35 cellular contexts compared by ENCODE assay signal in genomic region chr13:78215458-78215857, GRCh38.
DNase-seq lines count a peak whose midpoint lies in the region; ATAC-seq and TF ChIP-seq lines count a peak whose summit lies in the region.
"Had no signal": no experiment of that assay in that cellular context is flagged by ENCODE, and none has a peak within 500 bp of the region (broad histone marks: within the 10 kb centered on the region; RNA-seq: fewer than 3 reads in every experiment).

No MANE protein-coding gene starts in this region.

- H3K27ac Mint-ChIP-seq in activated naive CD4-positive, alpha-beta T cell treated with anti-CD3 and anti-CD28 coated beads, Interleukin-2, amount 50 U/mL, for 72 hours: no peak overlapping the region
- H3K27ac Mint-ChIP-seq in activated CD8-positive, alpha-beta T cell treated with anti-CD3 and anti-CD28 coated beads for 36 hours: no peak overlapping the region
- H3K27ac Mint-ChIP-seq: B cell; CD14-positive monocyte; CD4-positive, alpha-beta memory T cell; CD4-positive, alpha-beta T cell; CD4-positive, CD25-positive, alpha-beta regulatory T cell; CD8-positive, alpha-beta memory T cell; CD8-positive, alpha-beta T cell had no signal

- CTCF ChIA-PET in A673 (lab: Charles Lee): no interaction called here
- CTCF ChIA-PET in HEK293 (lab: Yijun Ruan, JAX): interaction anchor here (1.9 kb wide), 1 partner anchor 26 kb away, joined by 7 read pairs; no protein-coding TSS in a partner anchor
- CTCF ChIA-PET in HEK293T (lab: Yijun Ruan, JAX): interaction anchor here (1.2 to 1.7 kb wide), 2 partner anchors 25 to 228 kb away, joined by 3 to 5 read pairs; no protein-coding TSS in a partner anchor
- CTCF ChIA-PET in PC-9 (lab: Charles Lee): no interaction called here
- CTCF ChIA-PET in activated CD8-positive, alpha-beta T cell treated with anti-CD3 and anti-CD28 coated beads for 36 hours (lab: Charles Lee): interaction anchor here (0.8 to 1.3 kb wide), 2 partner anchors 26 to 29 kb away, joined by 3 to 4 read pairs; no protein-coding TSS in a partner anchor

- no peaks in the 10 kb centered on the region for H3K9me3 Mint-ChIP-seq in activated naive CD4-positive, alpha-beta T cell treated with anti-CD3 and anti-CD28 coated beads, Interleukin-2, amount 50 U/mL, for 72 hours
- H3K9me3 Mint-ChIP-seq in activated CD8-positive, alpha-beta T cell treated with anti-CD3 and anti-CD28 coated beads for 36 hours: no peaks in the 10 kb centered on the region
- H3K9me3 Mint-ChIP-seq: CD4-positive, alpha-beta memory T cell; CD4-positive, alpha-beta T cell; CD8-positive, alpha-beta memory T cell; CD8-positive, alpha-beta T cell had no signal

- H3F3A ChIP-seq in PC-9 (ENCODE audit: insufficient read depth, low read depth): no peaks in the 10 kb centered on the region

- intact Hi-C loops in A673 (cut with micrococcal nuclease; ENCODE audit: unreplicated experiment) (no loop called here), PC-9 (cut with micrococcal nuclease; ENCODE audit: unreplicated experiment) (no loop called here)
- intact Hi-C loops in activated CD8-positive, alpha-beta T cell treated with anti-CD3 and anti-CD28 coated beads for 36 hours (cut with micrococcal nuclease): no loop called here

- no peak overlapping the region for H3K4me2 ChIP-seq in PC-9
- H3K4me2 ChIP-seq: A549; BLaER1; BLaER1 treated with 17β-estradiol and CSF1 and Interleukin-3, amounts not matched to agents 10 nM and 100 nM had no signal

- H3K36me3 ChIP-seq in A673 (ENCODE audit: insufficient read depth, low read length, poor library complexity, severe bottlenecking) (no peaks in the 10 kb centered on the region), HEK293 (ENCODE audit: control insufficient read depth in 2 of 2, insufficient read depth in 1 of 2, low read length in 2 of 2) (no peaks in the 10 kb centered on the region), PC-9 (ENCODE audit: low read depth) (no peaks in the 10 kb centered on the region)
- H3K36me3 ChIP-seq: BE2C; BLaER1; BLaER1 treated with 17β-estradiol and CSF1 and Interleukin-3, amounts not matched to agents 10 nM and 100 nM had no signal

- H3K4me1 ChIP-seq in A673 (ENCODE audit: insufficient read depth, low read length, poor library complexity, severe bottlenecking) (no peaks in the 10 kb centered on the region), HEK293 (ENCODE audit: control insufficient read depth, insufficient read depth, low read length) (no peaks in the 10 kb centered on the region), PC-9 (replicated peaks; ENCODE audit: insufficient read depth) (no peaks in the 10 kb centered on the region)
- H3K4me1 ChIP-seq: A549; BE2C; BLaER1; BLaER1 treated with 17β-estradiol and CSF1 and Interleukin-3, amounts not matched to agents 10 nM and 100 nM; Caco-2 had no signal

- no peaks in the 10 kb centered on the region for H3K79me2 ChIP-seq in PC-9 (ENCODE audit: low read depth)

- ATAC-seq in activated naive CD4-positive, alpha-beta T cell treated with anti-CD3 and anti-CD28 coated beads, Interleukin-2, amount 50 U/mL, for 72 hours: no peak
- no peak for ATAC-seq in activated CD8-positive, alpha-beta T cell treated with anti-CD3 and anti-CD28 coated beads for 36 hours
- ATAC-seq: A549; CD8-positive, alpha-beta T cell had no signal

- H2AFZ ChIP-seq in PC-9: 0 out of 2 replicates have a peak overlapping the region, but pooled peaks have one; percentile 42

- no peaks in the 10 kb centered on the region for H3K27me3 Mint-ChIP-seq in activated CD8-positive, alpha-beta T cell treated with anti-CD3 and anti-CD28 coated beads for 36 hours
- H3K27me3 Mint-ChIP-seq: CD4-positive, alpha-beta memory T cell; CD4-positive, CD25-positive, alpha-beta regulatory T cell; CD8-positive, alpha-beta memory T cell had no signal

- no peaks in the 10 kb centered on the region for H3K9me2 ChIP-seq in PC-9 (ENCODE audit: insufficient read depth)

- H3K9me3 ChIP-seq in A673 (ENCODE audit: low read depth, low read length, poor library complexity, severe bottlenecking): no peaks in the 10 kb centered on the region
- H3K9me3 ChIP-seq in HEK293 (ENCODE audit: control insufficient read depth, insufficient read depth, low read depth, low read length): no peaks in the 10 kb centered on the region
- H3K9me3 ChIP-seq in PC-9 (ENCODE audit: insufficient read depth, low read depth): no peaks in the 10 kb centered on the region
- H3K9me3 ChIP-seq: A549; BE2C; BLaER1; BLaER1 treated with 17β-estradiol and CSF1 and Interleukin-3, amounts not matched to agents 10 nM and 100 nM; Caco-2 had no signal

- peaks cover 95% of the 10 kb centered on the region for H3K27me3 ChIP-seq in A673 (replicated peaks; ENCODE audit: insufficient read depth, low read depth, low read length, poor library complexity)
- no peaks in the 10 kb centered on the region for H3K27me3 ChIP-seq in PC-9 (ENCODE audit: insufficient read depth, low read depth)
- H3K27me3 ChIP-seq: BLaER1; BLaER1 treated with 17β-estradiol and CSF1 and Interleukin-3, amounts not matched to agents 10 nM and 100 nM had no signal

- TF ChIP-seq CTCF in A673 (conservative IDR thresholded peaks at IDR 0.05; ENCODE audit: low read depth, low read length) (no peak), HEK293 (tag by site-specific recombination; IDR thresholded peaks at IDR 0.05) (no peak), PC-9 (conservative IDR thresholded peaks at IDR 0.05) (no peak)
- TF ChIP-seq CTCF in activated CD8-positive, alpha-beta T cell treated with anti-CD3 and anti-CD28 coated beads for 36 hours (IDR thresholded peaks at IDR 0.05): no peak

- POLR2A ChIA-PET in A673 (lab: Charles Lee; ENCODE audit: low non-redundant PET): no interaction called here
- POLR2A ChIA-PET in HEK293 (lab: Yijun Ruan, JAX): no interaction called here
- POLR2A ChIA-PET in HEK293T (lab: Yijun Ruan, JAX): no interaction called here
- POLR2A ChIA-PET in PC-9 (lab: Charles Lee; ENCODE audit: unreplicated experiment): no interaction called here
- POLR2A ChIA-PET in activated CD8-positive, alpha-beta T cell treated with anti-CD3 and anti-CD28 coated beads for 36 hours (lab: Charles Lee): no interaction called here

- BruUV-seq in A673 (replicated peaks; lab: Mats Ljungman, UMichigan) (no TSS peak), PC-9 (replicated peaks; lab: Mats Ljungman, UMichigan) (no TSS peak)

- H3K27ac ChIP-seq in A673 (ENCODE audit: low read depth, low read length, poor library complexity, severe bottlenecking) (no peak overlapping the region), HEK293 (ENCODE audit: extremely low read depth, low read depth, low read length) (no peak overlapping the region), PC-9 (no peak overlapping the region)
- H3K27ac ChIP-seq: 22Rv1; A549; BLaER1; BLaER1 treated with 17β-estradiol and CSF1 and Interleukin-3, amounts not matched to agents 10 nM and 100 nM; C4-2B had no signal

- no peak overlapping the region for H3K4me3 ChIP-seq in A673 (ENCODE audit: low read depth, low read length, poor library complexity, severe bottlenecking)
- no peak overlapping the region for H3K4me3 ChIP-seq in HEK293 (ENCODE audit: low read depth, low read length)
- no peak overlapping the region for H3K4me3 ChIP-seq in PC-9
- H3K4me3 ChIP-seq: A549; BLaER1; BLaER1 treated with 17β-estradiol and CSF1 and Interleukin-3, amounts not matched to agents 10 nM and 100 nM had no signal

- H3K4me3 Mint-ChIP-seq in activated CD8-positive, alpha-beta T cell treated with anti-CD3 and anti-CD28 coated beads for 36 hours: no peak overlapping the region
- H3K4me3 Mint-ChIP-seq: B cell; CD14-positive monocyte; CD4-positive, alpha-beta memory T cell; CD4-positive, alpha-beta T cell; CD4-positive, CD25-positive, alpha-beta regulatory T cell; CD8-positive, alpha-beta memory T cell; CD8-positive, alpha-beta T cell had no signal

- DNase-seq in A673 (ENCODE audit: low spot score): peak; percentile 28
- no peak for DNase-seq in HEK293T (ENCODE audit: extremely low spot score)
- DNase-seq in PC-9: no peak
- DNase-seq in NCI-H524 (lab: John Stamatoyannopoulos, UW): no peak
- no peak for DNase-seq in activated naive CD4-positive, alpha-beta T cell treated with anti-CD3 and anti-CD28 coated beads, Interleukin-2, amount 50 U/mL, for 72 hours (ENCODE audit: low spot score in 2 of 2)
- no peak for DNase-seq in activated CD8-positive, alpha-beta T cell treated with anti-CD3 and anti-CD28 coated beads for 36 hours
- DNase-seq in NCI-H1694 (lab: John Stamatoyannopoulos, UW): no peak
- DNase-seq: 8988T; ACHN; AML-193; BE2C; C1 segment of cervical spinal cord; Caco-2; Calu3; CD4-positive, alpha-beta memory T cell; CD4-positive, alpha-beta T cell; CD4-positive, CD25-positive, alpha-beta regulatory T cell; CD8-positive, alpha-beta memory T cell; CD8-positive, alpha-beta T cell; COR-L47; DMS 273 treated with DMSO at 0.1 percent for 48 hours; DMS153; DMS53; DMS79; DMS79 treated with DMSO at 0.1 percent for 48 hours; DND-41; EL had no signal

- H3K4me1 Mint-ChIP-seq in activated CD8-positive, alpha-beta T cell treated with anti-CD3 and anti-CD28 coated beads for 36 hours (ENCODE audit: low read depth): no peaks in the 10 kb centered on the region
- H3K4me1 Mint-ChIP-seq: B cell; CD14-positive monocyte; CD4-positive, alpha-beta memory T cell; CD4-positive, CD25-positive, alpha-beta regulatory T cell; CD8-positive, alpha-beta memory T cell had no signal

- no peaks in the 10 kb centered on the region for H4K20me1 ChIP-seq in PC-9 (ENCODE audit: insufficient read depth)
- H4K20me1 ChIP-seq: BLaER1; BLaER1 treated with 17β-estradiol and CSF1 and Interleukin-3, amounts not matched to agents 10 nM and 100 nM had no signal

- H3K36me3 Mint-ChIP-seq in activated naive CD4-positive, alpha-beta T cell treated with anti-CD3 and anti-CD28 coated beads, Interleukin-2, amount 50 U/mL, for 72 hours: no peaks in the 10 kb centered on the region
- no peaks in the 10 kb centered on the region for H3K36me3 Mint-ChIP-seq in activated CD8-positive, alpha-beta T cell treated with anti-CD3 and anti-CD28 coated beads for 36 hours (ENCODE audit: low read depth)
- H3K36me3 Mint-ChIP-seq: CD14-positive monocyte; CD4-positive, alpha-beta memory T cell; CD4-positive, CD25-positive, alpha-beta regulatory T cell; CD8-positive, alpha-beta memory T cell; CD8-positive, alpha-beta T cell had no signal

TF ChIP-seq in HEK293, 187 proteins besides CTCF, POLR2A, EP300 and RAD21 (continues in another document):
- TF ChIP-seq ZNF24 (tag by site-specific recombination; IDR thresholded peaks at IDR 0.05) (no peak), IKZF3 (tag by site-specific recombination; IDR thresholded peaks at IDR 0.05) (no peak), ZNF544 (tag by site-specific recombination; IDR thresholded peaks at IDR 0.05) (no peak), ZNF521 (tag by site-specific recombination; IDR thresholded peaks at IDR 0.05) (no peak)

TF ChIP-seq in HEK293T, 16 proteins besides CTCF, POLR2A, EP300 and RAD21 (continues in another document):
- peak; percentile 85; the same call in 1 of the 2 replicates for TF ChIP-seq CTBP1 (IDR thresholded peaks at IDR 0.05; ENCODE audit: borderline replicate concordance)

Comparison
In these comparisons a context has a peak if more than half of its experiments do, and no peak if none do; other contexts are left out.
1. CTCF ChIA-PET loops: an anchor here in HEK293 (1.9 kb wide), HEK293T (1.2 to 1.7 kb wide) and activated CD8-positive, alpha-beta T cell treated with anti-CD3 and anti-CD28 coated beads for 36 hours (0.8 to 1.3 kb wide); none called in A673 and PC-9.